ENCODE assay signal across 33 cellular contexts in the genomic region with DNA sequence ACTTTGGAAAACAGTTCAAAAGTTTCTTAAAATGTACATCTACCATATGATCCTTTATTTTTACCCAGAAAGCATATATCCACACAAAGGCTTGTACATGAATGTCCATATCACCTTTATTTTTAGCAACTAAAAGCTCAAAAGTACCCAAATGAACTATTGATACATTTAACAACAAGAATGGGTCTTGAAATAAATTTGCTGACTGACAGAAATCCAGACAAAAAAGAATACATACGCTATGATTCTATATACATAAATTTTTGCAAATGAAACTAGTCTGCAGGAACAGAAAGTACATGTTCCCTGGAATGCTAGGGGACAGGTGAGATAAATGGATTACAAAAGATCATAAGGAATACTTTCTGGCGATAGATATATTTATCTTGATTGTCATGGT.
"Had no signal": no experiment of that assay in that cellular context is flagged by ENCODE, and none has a peak within 500 bp of the region (broad histone marks: within the 10 kb centered on the region; RNA-seq: fewer than 3 reads in every experiment).

No MANE protein-coding gene starts in this region.

- FAIRE-seq: astrocyte, bronchial epithelial cell had no signal

- H3K27ac ChIP-seq: adrenal gland, ascending aorta, body of pancreas, brain microvascular endothelial cell, breast epithelium, cardiac muscle cell had no signal

- DNase-seq: activated effector memory CD4-positive, alpha-beta T cell treated with anti-CD3 and anti-CD28 coated beads, Interleukin-2, amount 50 U/mL, for 16 hours; activated effector memory CD4-positive, alpha-beta T cell treated with Interleukin-2 at 50 U/mL for 16 hours; activated gamma-delta T cell; activated gamma-delta T cell treated with Interleukin-2 at 50 U/mL for 16 hours; activated naive CD4-positive, alpha-beta T cell; activated naive CD4-positive, alpha-beta T cell treated with anti-CD3 and anti-CD28 coated beads for 36 hours; activated naive CD4-positive, alpha-beta T cell treated with anti-CD3 and anti-CD28 coated beads, Interleukin-2, amount 10 ng/mL, durations not matched to agents 7 days and 5 days; activated naive CD4-positive, alpha-beta T cell treated with anti-CD3 and anti-CD28 coated beads, Interleukin-2, amount 50 U/mL, for 16 hours; activated naive CD4-positive, alpha-beta T cell treated with Interleukin-2 at 50 U/mL for 16 hours; activated naive CD8-positive, alpha-beta T cell treated with anti-CD3 and anti-CD28 coated beads for 36 hours; activated naive CD8-positive, alpha-beta T cell treated with anti-CD3 and anti-CD28 coated beads, Interleukin-2, amount 10 ng/mL, durations not matched to agents 7 days and 5 days; activated naive CD8-positive, alpha-beta T cell treated with anti-CD3 and anti-CD28 coated beads, Interleukin-2, amount 50 U/mL, for 24 hours; activated T-cell treated with anti-CD3 and anti-CD28 coated beads, Interleukin-2, amount 50 U/mL, for 24 hours; activated T-cell treated with anti-CD3 and anti-CD28 coated beads, Interleukin-2, amount 50 U/mL, for 4 hours; activated T-cell treated with anti-CD3 and anti-CD28 coated beads, Interleukin-2, amount 50 U/mL, for 48 hours; activated T-cell treated with anti-CD3 and anti-CD28 coated beads, Interleukin-2, amount 50 U/mL, for 72 hours; adrenal gland; amniotic stem cell; amygdala; anterior cingulate cortex; aorta; body of pancreas; brain microvascular endothelial cell; caudate nucleus; central memory CD4-positive, alpha-beta T cell; cerebellar nuclear complex had no signal

- H3K9me3 ChIP-seq: adrenal gland, ascending aorta, body of pancreas, breast epithelium had no signal

- ATAC-seq: activated naive CD4-positive, alpha-beta T cell treated with anti-CD3 and anti-CD28 coated beads, Interleukin-2, amount 50 U/mL, for 72 hours; activated naive CD8-positive, alpha-beta T cell treated with anti-CD3 and anti-CD28 coated beads, Interleukin-2, amount 50 U/mL, for 24 hours; activated T-cell treated with anti-CD3 and anti-CD28 coated beads, Interleukin-2, amount 50 U/mL, for 4 hours; activated T-cell treated with anti-CD3 and anti-CD28 coated beads, Interleukin-2, amount 50 U/mL, for 72 hours; activated T-helper 17 cell treated with anti-CD3 and anti-CD28 coated beads, Interleukin-2, amount 50 U/mL, for 72 hours; body of pancreas had no signal

- H3K4me3 ChIP-seq: adrenal gland, ascending aorta, body of pancreas, breast epithelium, cardiac muscle cell had no signal

- H3K27me3 ChIP-seq: adrenal gland, ascending aorta, body of pancreas, brain microvascular endothelial cell, breast epithelium, cardiac muscle cell had no signal

- H3K4me1 ChIP-seq: adrenal gland, ascending aorta, body of pancreas, breast epithelium had no signal

- H3K36me3 ChIP-seq: adrenal gland, ascending aorta, brain microvascular endothelial cell, breast epithelium, cardiac muscle cell had no signal
